Comparison of ENCODE assay signal across 1 cellular context in genomic region chr17:8125196-8125946, GRCh38.
TF ChIP-seq lines count a peak whose summit lies in the region.

No MANE protein-coding gene starts in this region.

TF ChIP-seq in HepG2, 621 proteins besides CTCF, POLR2A, EP300 and RAD21 (continued from another document and continues in another):
- no peak for TF ChIP-seq ZNF460 (CRISPR knock-in tag; IDR thresholded peaks at IDR 0.05; ENCODE audit: borderline replicate concordance)
- TF ChIP-seq HDAC2 (CRISPR knock-in tag; IDR thresholded peaks at IDR 0.05) = no peak
- 0 out of 2 replicates have a peak, but pooled peaks have one; percentile 24 for TF ChIP-seq ZSCAN22 (CRISPR knock-in tag; IDR thresholded peaks at IDR 0.05)
- TF ChIP-seq SP5 (CRISPR knock-in tag; IDR thresholded peaks at IDR 0.05; ENCODE audit: borderline replicate concordance, low read depth) = peak; percentile 17; the same call in 1 of the 2 replicates
- TF ChIP-seq RCOR2 (CRISPR knock-in tag; IDR thresholded peaks at IDR 0.05) = 0 out of 2 replicates have a peak, but pooled peaks have one; percentile 42
- peak; percentile 49 for TF ChIP-seq SRSF1 (optimal IDR thresholded peaks at IDR 0.05; ENCODE audit: low read depth, low read length)
- peak; percentile 47; the same call in 1 of the 2 replicates for TF ChIP-seq SALL1 (CRISPR knock-in tag; IDR thresholded peaks at IDR 0.05)
- TF ChIP-seq GABPA (IDR thresholded peaks at IDR 0.05; ENCODE audit: low read depth, low read length) = no peak
- TF ChIP-seq GABPA (CRISPR knock-in tag; IDR thresholded peaks at IDR 0.05; ENCODE audit: low read depth) = no peak
- no peak for TF ChIP-seq ZNF496 (CRISPR knock-in tag; IDR thresholded peaks at IDR 0.05; ENCODE audit: insufficient replicate concordance)
- no peak for TF ChIP-seq CENPX (CRISPR knock-in tag; IDR thresholded peaks at IDR 0.05)
- no peak for TF ChIP-seq ZNF557 (CRISPR knock-in tag; IDR thresholded peaks at IDR 0.05)
- TF ChIP-seq, protein P1, sequence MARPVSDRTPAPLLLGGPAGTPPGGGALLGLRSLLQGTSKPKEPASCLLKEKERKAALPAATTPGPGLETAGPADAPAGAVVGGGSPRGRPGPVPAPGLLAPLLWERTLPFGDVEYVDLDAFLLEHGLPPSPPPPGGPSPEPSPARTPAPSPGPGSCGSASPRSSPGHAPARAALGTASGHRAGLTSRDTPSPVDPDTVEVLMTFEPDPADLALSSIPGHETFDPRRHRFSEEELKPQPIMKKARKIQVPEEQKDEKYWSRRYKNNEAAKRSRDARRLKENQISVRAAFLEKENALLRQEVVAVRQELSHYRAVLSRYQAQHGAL (CRISPR knock-in tag; IDR thresholded peaks at IDR 0.05; ENCODE audit: not compliant biosample characterization) = no peak
- TF ChIP-seq, protein P2, sequence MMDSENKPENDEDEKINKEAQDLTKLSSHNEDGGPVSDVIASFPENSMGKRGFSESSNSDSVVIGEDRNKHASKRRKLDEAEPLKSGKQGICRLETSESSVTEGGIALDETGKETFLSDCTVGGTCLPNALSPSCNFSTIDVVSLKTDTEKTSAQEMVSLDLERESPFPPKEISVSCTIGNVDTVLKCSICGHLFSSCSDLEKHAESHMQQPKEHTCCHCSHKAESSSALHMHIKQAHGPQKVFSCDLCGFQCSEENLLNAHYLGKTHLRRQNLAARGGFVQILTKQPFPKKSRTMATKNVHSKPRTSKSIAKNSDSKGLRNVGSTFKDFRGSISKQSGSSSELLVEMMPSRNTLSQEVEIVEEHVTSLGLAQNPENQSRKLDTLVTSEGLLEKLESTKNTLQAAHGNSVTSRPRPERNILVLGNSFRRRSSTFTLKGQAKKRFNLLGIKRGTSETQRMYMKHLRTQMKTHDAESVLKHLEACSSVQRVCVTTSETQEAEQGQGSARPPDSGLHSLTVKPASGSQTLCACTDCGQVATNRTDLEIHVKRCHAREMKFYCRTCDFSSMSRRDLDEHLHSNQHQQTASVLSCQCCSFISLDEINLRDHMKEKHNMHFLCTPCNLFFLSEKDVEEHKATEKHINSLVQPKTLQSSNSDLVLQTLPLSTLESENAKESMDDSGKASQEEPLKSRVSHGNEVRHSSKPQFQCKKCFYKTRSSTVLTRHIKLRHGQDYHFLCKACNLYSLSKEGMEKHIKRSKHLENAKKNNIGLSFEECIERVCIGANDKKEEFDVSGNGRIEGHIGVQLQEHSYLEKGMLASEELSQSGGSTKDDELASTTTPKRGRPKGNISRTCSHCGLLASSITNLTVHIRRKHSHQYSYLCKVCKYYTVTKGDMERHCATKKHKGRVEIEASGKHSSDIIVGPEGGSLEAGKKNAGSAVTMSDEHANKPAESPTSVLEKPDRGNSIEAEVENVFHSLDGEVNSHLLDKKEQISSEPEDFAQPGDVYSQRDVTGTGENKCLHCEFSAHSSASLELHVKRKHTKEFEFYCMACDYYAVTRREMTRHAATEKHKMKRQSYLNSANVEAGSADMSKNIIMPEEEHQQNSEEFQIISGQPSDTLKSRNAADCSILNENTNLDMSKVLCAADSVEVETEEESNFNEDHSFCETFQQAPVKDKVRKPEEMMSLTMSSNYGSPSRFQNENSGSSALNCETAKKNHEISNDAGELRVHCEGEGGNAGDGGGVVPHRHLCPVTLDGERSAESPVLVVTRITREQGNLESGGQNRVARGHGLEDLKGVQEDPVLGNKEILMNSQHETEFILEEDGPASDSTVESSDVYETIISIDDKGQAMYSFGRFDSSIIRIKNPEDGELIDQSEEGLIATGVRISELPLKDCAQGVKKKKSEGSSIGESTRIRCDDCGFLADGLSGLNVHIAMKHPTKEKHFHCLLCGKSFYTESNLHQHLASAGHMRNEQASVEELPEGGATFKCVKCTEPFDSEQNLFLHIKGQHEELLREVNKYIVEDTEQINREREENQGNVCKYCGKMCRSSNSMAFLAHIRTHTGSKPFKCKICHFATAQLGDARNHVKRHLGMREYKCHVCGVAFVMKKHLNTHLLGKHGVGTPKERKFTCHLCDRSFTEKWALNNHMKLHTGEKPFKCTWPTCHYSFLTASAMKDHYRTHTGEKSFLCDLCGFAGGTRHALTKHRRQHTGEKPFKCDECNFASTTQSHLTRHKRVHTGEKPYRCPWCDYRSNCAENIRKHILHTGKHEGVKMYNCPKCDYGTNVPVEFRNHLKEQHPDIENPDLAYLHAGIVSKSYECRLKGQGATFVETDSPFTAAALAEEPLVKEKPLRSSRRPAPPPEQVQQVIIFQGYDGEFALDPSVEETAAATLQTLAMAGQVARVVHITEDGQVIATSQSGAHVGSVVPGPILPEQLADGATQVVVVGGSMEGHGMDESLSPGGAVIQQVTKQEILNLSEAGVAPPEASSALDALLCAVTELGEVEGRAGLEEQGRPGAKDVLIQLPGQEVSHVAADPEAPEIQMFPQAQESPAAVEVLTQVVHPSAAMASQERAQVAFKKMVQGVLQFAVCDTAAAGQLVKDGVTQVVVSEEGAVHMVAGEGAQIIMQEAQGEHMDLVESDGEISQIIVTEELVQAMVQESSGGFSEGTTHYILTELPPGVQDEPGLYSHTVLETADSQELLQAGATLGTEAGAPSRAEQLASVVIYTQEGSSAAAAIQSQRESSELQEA (CRISPR knock-in tag; IDR thresholded peaks at IDR 0.05; ENCODE audit: not compliant biosample characterization) = no peak
- TF ChIP-seq, protein P3, sequence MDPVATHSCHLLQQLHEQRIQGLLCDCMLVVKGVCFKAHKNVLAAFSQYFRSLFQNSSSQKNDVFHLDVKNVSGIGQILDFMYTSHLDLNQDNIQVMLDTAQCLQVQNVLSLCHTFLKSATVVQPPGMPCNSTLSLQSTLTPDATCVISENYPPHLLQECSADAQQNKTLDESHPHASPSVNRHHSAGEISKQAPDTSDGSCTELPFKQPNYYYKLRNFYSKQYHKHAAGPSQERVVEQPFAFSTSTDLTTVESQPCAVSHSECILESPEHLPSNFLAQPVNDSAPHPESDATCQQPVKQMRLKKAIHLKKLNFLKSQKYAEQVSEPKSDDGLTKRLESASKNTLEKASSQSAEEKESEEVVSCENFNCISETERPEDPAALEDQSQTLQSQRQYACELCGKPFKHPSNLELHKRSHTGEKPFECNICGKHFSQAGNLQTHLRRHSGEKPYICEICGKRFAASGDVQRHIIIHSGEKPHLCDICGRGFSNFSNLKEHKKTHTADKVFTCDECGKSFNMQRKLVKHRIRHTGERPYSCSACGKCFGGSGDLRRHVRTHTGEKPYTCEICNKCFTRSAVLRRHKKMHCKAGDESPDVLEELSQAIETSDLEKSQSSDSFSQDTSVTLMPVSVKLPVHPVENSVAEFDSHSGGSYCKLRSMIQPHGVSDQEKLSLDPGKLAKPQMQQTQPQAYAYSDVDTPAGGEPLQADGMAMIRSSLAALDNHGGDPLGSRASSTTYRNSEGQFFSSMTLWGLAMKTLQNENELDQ (CRISPR knock-in tag; IDR thresholded peaks at IDR 0.05; ENCODE audit: borderline replicate concordance) = no peak
- no peak; the same call in 1 of the 2 replicates for TF ChIP-seq ZNF574 (CRISPR knock-in tag; IDR thresholded peaks at IDR 0.05)
- no peak for TF ChIP-seq RBFOX2 (IDR thresholded peaks at IDR 0.05; ENCODE audit: low read depth, low read length)
- no peak for TF ChIP-seq ZNF775 (CRISPR knock-in tag; IDR thresholded peaks at IDR 0.05; ENCODE audit: borderline replicate concordance)
- TF ChIP-seq ZNF205 (CRISPR knock-in tag; IDR thresholded peaks at IDR 0.05) = peak; percentile 67; the same call in 1 of the 2 replicates
- TF ChIP-seq IKZF1 (IDR thresholded peaks at IDR 0.05) = no peak
- no peak for TF ChIP-seq ZNF367 (CRISPR knock-in tag; IDR thresholded peaks at IDR 0.05; ENCODE audit: borderline replicate concordance)
- TF ChIP-seq, protein P4, sequence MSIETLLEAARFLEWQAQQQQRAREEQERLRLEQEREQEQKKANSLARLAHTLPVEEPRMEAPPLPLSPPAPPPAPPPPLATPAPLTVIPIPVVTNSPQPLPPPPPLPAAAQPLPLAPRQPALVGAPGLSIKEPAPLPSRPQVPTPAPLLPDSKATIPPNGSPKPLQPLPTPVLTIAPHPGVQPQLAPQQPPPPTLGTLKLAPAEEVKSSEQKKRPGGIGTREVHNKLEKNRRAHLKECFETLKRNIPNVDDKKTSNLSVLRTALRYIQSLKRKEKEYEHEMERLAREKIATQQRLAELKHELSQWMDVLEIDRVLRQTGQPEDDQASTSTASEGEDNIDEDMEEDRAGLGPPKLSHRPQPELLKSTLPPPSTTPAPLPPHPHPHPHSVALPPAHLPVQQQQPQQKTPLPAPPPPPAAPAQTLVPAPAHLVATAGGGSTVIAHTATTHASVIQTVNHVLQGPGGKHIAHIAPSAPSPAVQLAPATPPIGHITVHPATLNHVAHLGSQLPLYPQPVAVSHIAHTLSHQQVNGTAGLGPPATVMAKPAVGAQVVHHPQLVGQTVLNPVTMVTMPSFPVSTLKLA (IDR thresholded peaks at IDR 0.05) = no peak
- no peak for TF ChIP-seq ADNP (CRISPR knock-in tag; IDR thresholded peaks at IDR 0.05)
- peak; percentile 77 for TF ChIP-seq SMAD3 (CRISPR knock-in tag; IDR thresholded peaks at IDR 0.05)
- no peak for TF ChIP-seq BHLHE40 (IDR thresholded peaks at IDR 0.05; ENCODE audit: low read length)
- no peak for TF ChIP-seq MTA1 (CRISPR knock-in tag; IDR thresholded peaks at IDR 0.05; ENCODE audit: borderline replicate concordance)
- no peak for TF ChIP-seq CEBPG (CRISPR knock-in tag; IDR thresholded peaks at IDR 0.05)
- TF ChIP-seq CSRNP2 (CRISPR knock-in tag; conservative IDR thresholded peaks at IDR 0.05; ENCODE audit: low read depth) = no peak
- TF ChIP-seq SP4 (CRISPR knock-in tag; IDR thresholded peaks at IDR 0.05) = no peak
- no peak for TF ChIP-seq MTF2 (CRISPR knock-in tag; IDR thresholded peaks at IDR 0.05; ENCODE audit: borderline replicate concordance)
- no peak for TF ChIP-seq SP2 (CRISPR knock-in tag; IDR thresholded peaks at IDR 0.05)
- TF ChIP-seq ESRRA (CRISPR knock-in tag; IDR thresholded peaks at IDR 0.05; ENCODE audit: low read depth) = no peak
- no peak for TF ChIP-seq TCF7L2 (IDR thresholded peaks at IDR 0.05; ENCODE audit: low read depth, low read length)
- TF ChIP-seq GABPB1 (CRISPR knock-in tag; IDR thresholded peaks at IDR 0.05) = peak; percentile 24
- TF ChIP-seq HNF4A (CRISPR knock-in tag; IDR thresholded peaks at IDR 0.05) = no peak
- TF ChIP-seq, protein P5, sequence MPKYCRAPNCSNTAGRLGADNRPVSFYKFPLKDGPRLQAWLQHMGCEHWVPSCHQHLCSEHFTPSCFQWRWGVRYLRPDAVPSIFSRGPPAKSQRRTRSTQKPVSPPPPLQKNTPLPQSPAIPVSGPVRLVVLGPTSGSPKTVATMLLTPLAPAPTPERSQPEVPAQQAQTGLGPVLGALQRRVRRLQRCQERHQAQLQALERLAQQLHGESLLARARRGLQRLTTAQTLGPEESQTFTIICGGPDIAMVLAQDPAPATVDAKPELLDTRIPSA (CRISPR knock-in tag; IDR thresholded peaks at IDR 0.05; ENCODE audit: borderline replicate concordance) = no peak
- no peak for TF ChIP-seq RFX5 (IDR thresholded peaks at IDR 0.05; ENCODE audit: low read depth, low read length)
- no peak for TF ChIP-seq HNRNPL (IDR thresholded peaks at IDR 0.05; ENCODE audit: low read depth, low read length)
- no peak for TF ChIP-seq ZNF576 (CRISPR knock-in tag; IDR thresholded peaks at IDR 0.05)
- no peak for TF ChIP-seq ZNF451 (CRISPR knock-in tag; IDR thresholded peaks at IDR 0.05)
- TF ChIP-seq NFE2L2 (IDR thresholded peaks at IDR 0.05; ENCODE audit: low read length) = no peak
- TF ChIP-seq, protein P6, sequence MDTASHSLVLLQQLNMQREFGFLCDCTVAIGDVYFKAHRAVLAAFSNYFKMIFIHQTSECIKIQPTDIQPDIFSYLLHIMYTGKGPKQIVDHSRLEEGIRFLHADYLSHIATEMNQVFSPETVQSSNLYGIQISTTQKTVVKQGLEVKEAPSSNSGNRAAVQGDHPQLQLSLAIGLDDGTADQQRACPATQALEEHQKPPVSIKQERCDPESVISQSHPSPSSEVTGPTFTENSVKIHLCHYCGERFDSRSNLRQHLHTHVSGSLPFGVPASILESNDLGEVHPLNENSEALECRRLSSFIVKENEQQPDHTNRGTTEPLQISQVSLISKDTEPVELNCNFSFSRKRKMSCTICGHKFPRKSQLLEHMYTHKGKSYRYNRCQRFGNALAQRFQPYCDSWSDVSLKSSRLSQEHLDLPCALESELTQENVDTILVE (CRISPR knock-in tag; IDR thresholded peaks at IDR 0.05) = peak; percentile 59; the same call in 1 of the 2 replicates
- no peak for TF ChIP-seq TGIF2 (CRISPR knock-in tag; IDR thresholded peaks at IDR 0.05)
- no peak for TF ChIP-seq SKI (IDR thresholded peaks at IDR 0.05; ENCODE audit: partially characterized antibody)
- peak; percentile 69; the same call in 1 of the 2 replicates for TF ChIP-seq ZNF788 (CRISPR knock-in tag; IDR thresholded peaks at IDR 0.05; ENCODE audit: borderline replicate concordance)
- TF ChIP-seq MLX (CRISPR knock-in tag; IDR thresholded peaks at IDR 0.05) = no peak
